ENCODE assay signal across 8 cellular contexts in the genomic region with DNA sequence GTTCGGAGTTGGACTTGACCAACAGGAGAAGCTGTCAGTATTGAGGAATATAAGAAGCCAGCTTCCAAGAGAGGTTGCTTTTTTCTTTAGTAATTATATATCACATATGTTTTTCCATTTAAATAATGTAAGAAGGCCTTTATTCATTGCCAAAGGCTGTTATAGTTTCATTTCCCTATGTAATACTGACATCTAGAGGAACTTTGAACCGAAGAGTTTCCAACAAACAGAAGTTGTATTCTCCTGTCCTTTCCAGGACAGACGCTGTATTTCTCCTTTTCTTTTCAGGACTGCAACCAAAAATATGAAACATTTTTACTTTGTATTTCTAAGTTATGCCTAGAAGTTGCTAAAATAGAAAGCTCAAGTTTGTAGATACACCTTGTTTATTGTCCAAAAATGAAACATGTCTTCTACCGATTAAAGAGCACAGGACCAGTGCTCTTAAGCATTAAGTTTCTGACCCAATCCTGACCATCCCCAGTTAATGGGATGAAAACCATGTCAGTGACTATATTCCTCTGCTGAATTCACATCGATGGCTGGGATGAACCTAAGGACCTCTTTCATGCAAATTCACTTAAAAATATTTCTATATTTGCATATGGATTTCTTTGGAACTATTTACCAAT. TPM values are rescaled to one million over a fixed set of nuclear protein-coding genes. Genes with fewer than 3 reads are reported as not detected.
DNase-seq lines count a peak whose midpoint lies in the region; ATAC-seq and TF ChIP-seq lines count a peak whose summit lies in the region.

No MANE protein-coding gene starts in this region.

- no peaks in the 10 kb centered on the region for H4K20me1 ChIP-seq in mammary epithelial cell (ENCODE audit: insufficient read depth, low read length)

- TF ChIP-seq CTCF in GM12864 (IDR thresholded peaks at IDR 0.05; ENCODE audit: low read depth, low read length, missing control alignments) (peak; percentile 15), mammary epithelial cell (conservative IDR thresholded peaks at IDR 0.05 in 1 of 2, IDR thresholded peaks at IDR 0.05 in 1 of 2; ENCODE audit: extremely low read depth in 1 of 2, insufficient read depth in 1 of 2, low read depth in 1 of 2, low read length in 2 of 2) (peak; percentile 17 to 50), nephron (IDR thresholded peaks at IDR 0.05; ENCODE audit: unreplicated experiment in 3 of 3) (peak; percentile 53 to 63 (median 55))

- no peaks in the 10 kb centered on the region for H3K9me3 Mint-ChIP-seq in nephron

- ATAC-seq in GM18858 (IDR thresholded peaks at IDR 0.05; ENCODE audit: unreplicated experiment) (no peak), HG03196 (IDR thresholded peaks at IDR 0.05; ENCODE audit: unreplicated experiment) (no peak), HG03442 (IDR thresholded peaks at IDR 0.05; ENCODE audit: unreplicated experiment) (no peak)

- H3K4me3 ChIP-seq in GM12864 (ENCODE audit: low read depth, low read length) = no peak overlapping the region
- H3K4me3 ChIP-seq in mammary epithelial cell (replicated peaks in 1 of 3; ENCODE audit: insufficient read depth in 1 of 3, low read depth in 2 of 3, low read length in 3 of 3) = no peak overlapping the region

- CTCF ChIA-PET in mammary epithelial cell (lab: Charles Lee; ENCODE audit: low non-redundant PET) = no interaction called here

- H3K9me3 ChIP-seq in mammary epithelial cell (replicated peaks; ENCODE audit: insufficient read depth, low read length) = no peaks in the 10 kb centered on the region

- H3K4me3 Mint-ChIP-seq in nephron = no peak overlapping the region

- no peak overlapping the region for H3K4me2 ChIP-seq in mammary epithelial cell (ENCODE audit: insufficient read depth, low read depth, low read length)

- H3K27me3 ChIP-seq in mammary epithelial cell (ENCODE audit: insufficient read depth, low read length) = no peaks in the 10 kb centered on the region

- no TSS peak for BruUV-seq in mammary epithelial cell (replicated peaks; lab: Mats Ljungman, UMichigan)

- peaks cover 10% of the 10 kb centered on the region for H3K4me1 Mint-ChIP-seq in nephron

- intact Hi-C loops in mammary epithelial cell (cut with micrococcal nuclease) = loop anchor here (1.0 to 10.0 kb wide), 6 partner anchors 61 to 1091 kb away; no protein-coding TSS in a partner anchor

- H3K27ac ChIP-seq in mammary epithelial cell (ENCODE audit: insufficient read depth, low read depth, low read length) = no peak overlapping the region

- no peak overlapping the region for H2AFZ ChIP-seq in mammary epithelial cell (ENCODE audit: low read depth, low read length)

- no peaks in the 10 kb centered on the region for H3K36me3 ChIP-seq in mammary epithelial cell (ENCODE audit: insufficient read depth, low read length)

- dilution Hi-C loops in mammary epithelial cell (cut with HindIII; ENCODE audit: low sequenced_read_pairs) = no loop called here

- H3K4me1 ChIP-seq in mammary epithelial cell (ENCODE audit: insufficient read depth, low read length) = no peaks in the 10 kb centered on the region

- no peaks in the 10 kb centered on the region for H3K36me3 Mint-ChIP-seq in nephron (ENCODE audit: low read depth)

- no peak overlapping the region for H3K9ac ChIP-seq in mammary epithelial cell (ENCODE audit: insufficient read depth, low read length)

- no peak overlapping the region for H3K27ac Mint-ChIP-seq in nephron

- H3K79me2 ChIP-seq in mammary epithelial cell (ENCODE audit: insufficient read depth, low read length) = no peaks in the 10 kb centered on the region

- DNase-seq in GM12864 (ENCODE audit: low read depth) = no peak
- peak; percentile 60 for DNase-seq in NCI-H1694 treated with DMSO at 0.1 percent for 48 hours (lab: John Stamatoyannopoulos, UW)
- DNase-seq in mammary epithelial cell = peak; percentile 38
- no peak for DNase-seq in mucosa of gallbladder (ENCODE audit: low spot score)

- peaks cover 10% of the 10 kb centered on the region for H3K27me3 Mint-ChIP-seq in nephron (ENCODE audit: low read depth)

- in situ Hi-C loops in mammary epithelial cell (cut with MboI; ENCODE audit: low sequenced_read_pairs in 2 of 2) = no loop called here

- whole genome bisulfite sequencing in mammary epithelial cell (ENCODE audit: low coverage, missing lambda C conversion rate) = 59% methylated on average over 5 of the region's 5 CpGs

RNA-seq across cellular contexts. Expression of gene MYLK4, which starts 55.1 kb away (rescaled TPM):
- total RNA-seq in mammary epithelial cell (under 1 TPM; 0.31 to 0.33 TPM), mucosa of gallbladder (0.63 TPM)
- polyA plus RNA-seq in mammary epithelial cell = 0.12 TPM
- not detected for polyA minus RNA-seq in mammary epithelial cell

Comparison
In these comparisons a context has a peak if more than half of its experiments do, and no peak if none do; other contexts are left out.
1. DNase-seq: peak in NCI-H1694 treated with DMSO at 0.1 percent for 48 hours (single experiment) and mammary epithelial cell (single experiment); none in GM12864 (single experiment) and mucosa of gallbladder (single experiment).
2. Peak in every context shown above with its lines, with median percentiles within 50 percentile points of each other: CTCF ChIP-seq.